In the genomic region with DNA sequence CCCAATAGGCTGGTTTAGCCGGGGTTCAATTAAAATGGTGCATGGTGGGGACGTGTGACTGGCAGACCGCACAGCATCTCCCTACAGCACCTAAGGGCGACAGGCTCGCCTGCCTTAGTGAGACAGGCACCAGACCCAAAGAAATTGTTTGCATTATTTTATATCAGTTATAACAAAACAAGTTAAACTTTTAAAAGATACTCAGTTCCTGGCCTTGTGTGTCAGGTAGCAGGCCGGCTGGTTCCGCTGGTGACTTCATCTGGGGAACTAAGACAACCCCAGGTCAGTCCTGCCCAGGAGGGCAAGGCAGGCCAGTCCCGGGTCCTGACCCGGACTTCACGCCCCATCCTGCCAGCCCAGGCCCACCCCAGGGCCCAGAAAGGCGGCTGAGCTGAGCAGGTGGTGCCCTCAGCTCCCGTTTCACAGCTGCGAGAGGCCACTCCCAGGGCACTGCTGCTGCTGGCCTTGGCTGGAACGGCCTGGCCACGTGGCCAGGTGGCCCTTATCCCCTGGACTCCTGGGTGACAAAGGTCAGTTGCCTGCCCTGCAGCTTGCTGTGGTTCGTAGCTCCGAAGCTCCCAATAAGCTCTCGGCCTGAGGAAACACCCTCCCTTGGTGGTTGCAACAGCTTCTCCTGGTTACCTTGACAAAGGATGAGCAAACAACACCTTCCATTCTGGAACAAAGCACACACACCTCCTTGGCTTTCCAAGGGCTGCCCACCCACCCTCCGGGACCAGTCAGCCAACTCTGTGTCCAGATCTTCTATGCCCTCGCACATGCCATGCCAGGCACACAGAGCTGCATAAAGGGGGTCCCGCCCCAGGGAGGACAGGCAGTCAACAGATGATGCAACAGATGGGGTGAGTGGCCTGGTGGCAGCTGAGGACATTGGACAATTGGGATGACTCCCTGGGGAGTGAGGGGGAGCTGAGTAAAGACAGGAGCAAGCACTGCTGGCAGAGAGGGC, we compare ENCODE assay signal across 1 cellular context.
TF ChIP-seq lines count a peak whose summit lies in the region.

No MANE protein-coding gene starts in this region.

TF ChIP-seq in HepG2, 621 proteins besides CTCF, POLR2A, EP300 and RAD21 (continued from another document and continues in another):
- TF ChIP-seq, protein P1, sequence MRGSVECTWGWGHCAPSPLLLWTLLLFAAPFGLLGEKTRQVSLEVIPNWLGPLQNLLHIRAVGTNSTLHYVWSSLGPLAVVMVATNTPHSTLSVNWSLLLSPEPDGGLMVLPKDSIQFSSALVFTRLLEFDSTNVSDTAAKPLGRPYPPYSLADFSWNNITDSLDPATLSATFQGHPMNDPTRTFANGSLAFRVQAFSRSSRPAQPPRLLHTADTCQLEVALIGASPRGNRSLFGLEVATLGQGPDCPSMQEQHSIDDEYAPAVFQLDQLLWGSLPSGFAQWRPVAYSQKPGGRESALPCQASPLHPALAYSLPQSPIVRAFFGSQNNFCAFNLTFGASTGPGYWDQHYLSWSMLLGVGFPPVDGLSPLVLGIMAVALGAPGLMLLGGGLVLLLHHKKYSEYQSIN (CRISPR knock-in tag; IDR thresholded peaks at IDR 0.05; ENCODE audit: borderline replicate concordance): no peak
- TF ChIP-seq ZBTB43 (CRISPR knock-in tag; conservative IDR thresholded peaks at IDR 0.05): peak; percentile 95
- TF ChIP-seq ZNF501 (CRISPR knock-in tag; IDR thresholded peaks at IDR 0.05): peak; percentile 98
- peak; percentile 93 for TF ChIP-seq MXD4 (CRISPR knock-in tag; IDR thresholded peaks at IDR 0.05)
- TF ChIP-seq MLX (CRISPR knock-in tag; IDR thresholded peaks at IDR 0.05): peak; percentile 98
- TF ChIP-seq ZNF33B (CRISPR knock-in tag; IDR thresholded peaks at IDR 0.05): peak; percentile 63; the same call in 1 of the 2 replicates
- peak; percentile 99 for TF ChIP-seq SNAI1 (CRISPR knock-in tag; IDR thresholded peaks at IDR 0.05; ENCODE audit: borderline replicate concordance)
- no peak for TF ChIP-seq MAFG (CRISPR knock-in tag; IDR thresholded peaks at IDR 0.05)
- TF ChIP-seq ZKSCAN8 (CRISPR knock-in tag; IDR thresholded peaks at IDR 0.05; ENCODE audit: borderline replicate concordance): peak; percentile 85; the same call in 1 of the 2 replicates
- peak; percentile 99 for TF ChIP-seq ZNF883 (CRISPR knock-in tag; IDR thresholded peaks at IDR 0.05; ENCODE audit: not compliant biosample characterization)
- TF ChIP-seq ZFP1 (CRISPR knock-in tag; IDR thresholded peaks at IDR 0.05): peak; percentile 75
- TF ChIP-seq HHEX (CRISPR knock-in tag; IDR thresholded peaks at IDR 0.05): peak; percentile 78
- TF ChIP-seq ZNF34 (CRISPR knock-in tag; IDR thresholded peaks at IDR 0.05; ENCODE audit: borderline replicate concordance): no peak
- peak; percentile 80 for TF ChIP-seq ZNF841 (CRISPR knock-in tag; IDR thresholded peaks at IDR 0.05; ENCODE audit: borderline replicate concordance)
- peak; percentile 79 for TF ChIP-seq ZNF335 (CRISPR knock-in tag; IDR thresholded peaks at IDR 0.05)
- no peak for TF ChIP-seq PRDM4 (CRISPR knock-in tag; IDR thresholded peaks at IDR 0.05; ENCODE audit: borderline replicate concordance)
- TF ChIP-seq HINFP (CRISPR knock-in tag; IDR thresholded peaks at IDR 0.05; ENCODE audit: low read depth): no peak; the same call in none of the 2 replicates
- peak; percentile 82 for TF ChIP-seq ATF3 (CRISPR knock-in tag; IDR thresholded peaks at IDR 0.05)
- TF ChIP-seq ZNF225 (CRISPR knock-in tag; IDR thresholded peaks at IDR 0.05): peak; percentile 27; the same call in 1 of the 2 replicates
- no peak for TF ChIP-seq KAT2B (IDR thresholded peaks at IDR 0.05; ENCODE audit: borderline replicate concordance, low read depth, low read length)
- no peak for TF ChIP-seq ZUFSP (CRISPR knock-in tag; IDR thresholded peaks at IDR 0.05; ENCODE audit: borderline replicate concordance)
- peak; percentile 69 for TF ChIP-seq NFYC (CRISPR knock-in tag; IDR thresholded peaks at IDR 0.05)
- no peak for TF ChIP-seq TAF15 (IDR thresholded peaks at IDR 0.05; ENCODE audit: low read depth, low read length, poor library complexity, severe bottlenecking)
- TF ChIP-seq JUNB (CRISPR knock-in tag; IDR thresholded peaks at IDR 0.05; ENCODE audit: borderline replicate concordance): peak; percentile 76
- TF ChIP-seq ZNF891 (CRISPR knock-in tag; IDR thresholded peaks at IDR 0.05): peak; percentile 99
- TF ChIP-seq, protein P2, sequence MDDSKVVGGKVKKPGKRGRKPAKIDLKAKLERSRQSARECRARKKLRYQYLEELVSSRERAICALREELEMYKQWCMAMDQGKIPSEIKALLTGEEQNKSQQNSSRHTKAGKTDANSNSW (CRISPR knock-in tag; IDR thresholded peaks at IDR 0.05; ENCODE audit: borderline replicate concordance): peak; percentile 65; the same call in 1 of the 2 replicates
- TF ChIP-seq SOX13 (IDR thresholded peaks at IDR 0.05): peak; percentile 53
- TF ChIP-seq SOX13 (CRISPR knock-in tag; conservative IDR thresholded peaks at IDR 0.05 in 1 of 2, IDR thresholded peaks at IDR 0.05 in 1 of 2): peak; percentile 67 to 92; a peak in 2 of 4 replicates
- peak; percentile 98 for TF ChIP-seq YEATS4 (CRISPR knock-in tag; IDR thresholded peaks at IDR 0.05; ENCODE audit: borderline replicate concordance)
- TF ChIP-seq, protein P3, sequence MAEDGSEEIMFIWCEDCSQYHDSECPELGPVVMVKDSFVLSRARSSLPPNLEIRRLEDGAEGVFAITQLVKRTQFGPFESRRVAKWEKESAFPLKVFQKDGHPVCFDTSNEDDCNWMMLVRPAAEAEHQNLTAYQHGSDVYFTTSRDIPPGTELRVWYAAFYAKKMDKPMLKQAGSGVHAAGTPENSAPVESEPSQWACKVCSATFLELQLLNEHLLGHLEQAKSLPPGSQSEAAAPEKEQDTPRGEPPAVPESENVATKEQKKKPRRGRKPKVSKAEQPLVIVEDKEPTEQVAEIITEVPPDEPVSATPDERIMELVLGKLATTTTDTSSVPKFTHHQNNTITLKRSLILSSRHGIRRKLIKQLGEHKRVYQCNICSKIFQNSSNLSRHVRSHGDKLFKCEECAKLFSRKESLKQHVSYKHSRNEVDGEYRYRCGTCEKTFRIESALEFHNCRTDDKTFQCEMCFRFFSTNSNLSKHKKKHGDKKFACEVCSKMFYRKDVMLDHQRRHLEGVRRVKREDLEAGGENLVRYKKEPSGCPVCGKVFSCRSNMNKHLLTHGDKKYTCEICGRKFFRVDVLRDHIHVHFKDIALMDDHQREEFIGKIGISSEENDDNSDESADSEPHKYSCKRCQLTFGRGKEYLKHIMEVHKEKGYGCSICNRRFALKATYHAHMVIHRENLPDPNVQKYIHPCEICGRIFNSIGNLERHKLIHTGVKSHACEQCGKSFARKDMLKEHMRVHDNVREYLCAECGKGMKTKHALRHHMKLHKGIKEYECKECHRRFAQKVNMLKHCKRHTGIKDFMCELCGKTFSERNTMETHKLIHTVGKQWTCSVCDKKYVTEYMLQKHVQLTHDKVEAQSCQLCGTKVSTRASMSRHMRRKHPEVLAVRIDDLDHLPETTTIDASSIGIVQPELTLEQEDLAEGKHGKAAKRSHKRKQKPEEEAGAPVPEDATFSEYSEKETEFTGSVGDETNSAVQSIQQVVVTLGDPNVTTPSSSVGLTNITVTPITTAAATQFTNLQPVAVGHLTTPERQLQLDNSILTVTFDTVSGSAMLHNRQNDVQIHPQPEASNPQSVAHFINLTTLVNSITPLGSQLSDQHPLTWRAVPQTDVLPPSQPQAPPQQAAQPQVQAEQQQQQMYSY (CRISPR knock-in tag; IDR thresholded peaks at IDR 0.05): peak; percentile 79; the same call in 1 of the 2 replicates
- peak; percentile 96 for TF ChIP-seq ZMYM2 (CRISPR knock-in tag; IDR thresholded peaks at IDR 0.05)
- no peak; the same call in 1 of the 2 replicates for TF ChIP-seq TEF (CRISPR knock-in tag; IDR thresholded peaks at IDR 0.05)
- TF ChIP-seq GPN1 (CRISPR knock-in tag; IDR thresholded peaks at IDR 0.05; ENCODE audit: borderline replicate concordance): no peak; the same call in 1 of the 2 replicates
- no peak; the same call in 1 of the 2 replicates for TF ChIP-seq ZNF260 (CRISPR knock-in tag; IDR thresholded peaks at IDR 0.05; ENCODE audit: borderline replicate concordance, low read depth)
- TF ChIP-seq, protein P4, sequence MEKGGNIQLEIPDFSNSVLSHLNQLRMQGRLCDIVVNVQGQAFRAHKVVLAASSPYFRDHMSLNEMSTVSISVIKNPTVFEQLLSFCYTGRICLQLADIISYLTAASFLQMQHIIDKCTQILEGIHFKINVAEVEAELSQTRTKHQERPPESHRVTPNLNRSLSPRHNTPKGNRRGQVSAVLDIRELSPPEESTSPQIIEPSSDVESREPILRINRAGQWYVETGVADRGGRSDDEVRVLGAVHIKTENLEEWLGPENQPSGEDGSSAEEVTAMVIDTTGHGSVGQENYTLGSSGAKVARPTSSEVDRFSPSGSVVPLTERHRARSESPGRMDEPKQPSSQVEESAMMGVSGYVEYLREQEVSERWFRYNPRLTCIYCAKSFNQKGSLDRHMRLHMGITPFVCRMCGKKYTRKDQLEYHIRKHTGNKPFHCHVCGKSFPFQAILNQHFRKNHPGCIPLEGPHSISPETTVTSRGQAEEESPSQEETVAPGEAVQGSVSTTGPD (CRISPR knock-in tag; IDR thresholded peaks at IDR 0.05): peak; percentile 92
- TF ChIP-seq XRCC5 (optimal IDR thresholded peaks at IDR 0.05; ENCODE audit: low read length): peak; percentile 86
- TF ChIP-seq KDM2A (CRISPR knock-in tag; IDR thresholded peaks at IDR 0.05; ENCODE audit: borderline replicate concordance, low read depth): peak; percentile 71
